ENCODE assay signal across 9 cellular contexts in the genomic region with DNA sequence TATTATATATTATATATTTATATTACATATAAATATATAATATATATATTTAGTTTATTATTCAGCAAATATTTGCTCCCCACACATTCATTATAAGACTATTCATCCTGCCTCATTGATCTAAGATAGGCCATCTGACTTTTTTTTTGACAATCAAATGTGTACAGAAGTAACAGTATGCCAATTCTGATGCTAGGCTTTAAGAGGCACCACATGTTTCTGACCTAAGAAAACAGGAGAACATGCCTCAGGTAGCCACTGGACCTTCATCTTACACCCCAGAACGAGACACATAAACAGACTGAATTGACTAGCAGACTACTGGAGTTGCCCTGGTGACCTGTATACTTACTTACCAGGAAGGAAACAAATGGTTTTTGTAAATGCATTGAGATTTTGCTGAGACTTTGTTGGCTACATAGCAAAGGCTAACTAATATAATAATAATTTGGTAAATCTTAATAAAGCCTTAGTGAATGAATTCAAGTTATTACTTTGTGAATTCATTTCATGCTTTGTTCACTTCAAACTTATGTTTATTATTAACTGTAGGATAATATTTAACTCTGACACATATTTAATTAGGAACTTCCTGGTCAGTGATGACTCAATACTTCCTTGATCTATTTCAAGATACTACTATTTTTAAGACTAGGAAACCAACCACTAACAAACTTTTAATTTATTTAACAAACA. TPM values are rescaled to one million over a fixed set of nuclear protein-coding genes. Genes with fewer than 3 reads are reported as not detected.
DNase-seq lines count a peak whose midpoint lies in the region; ATAC-seq, FAIRE-seq and TF ChIP-seq lines count a peak whose summit lies in the region.
"Had no signal": no experiment of that assay in that cellular context is flagged by ENCODE, and none has a peak within 500 bp of the region (broad histone marks: within the 10 kb centered on the region; RNA-seq: fewer than 3 reads in every experiment).

No MANE protein-coding gene starts in this region.

- H3K9me3 ChIP-seq in A673 (ENCODE audit: low read depth, low read length, poor library complexity, severe bottlenecking), result no peaks in the 10 kb centered on the region
- no peaks in the 10 kb centered on the region for H3K9me3 ChIP-seq in H1 (ENCODE audit: insufficient read depth in 2 of 2, low read depth in 1 of 2, low read length in 1 of 2)

- H3K27me3 ChIP-seq in A673 (replicated peaks; ENCODE audit: insufficient read depth, low read depth, low read length, poor library complexity) (no peaks in the 10 kb centered on the region), H1 (replicated peaks in 1 of 4; ENCODE audit: control insufficient read depth in 3 of 4, extremely low read depth in 1 of 4, insufficient read depth in 3 of 4, low read length in 3 of 4) (no peaks in the 10 kb centered on the region)

- no peaks in the 10 kb centered on the region for H3K27me3 Mint-ChIP-seq in activated naive CD4-positive, alpha-beta T cell treated with anti-CD3 and anti-CD28 coated beads for 36 hours (ENCODE audit: low read depth)

- H3K36me3 ChIP-seq in A673 (ENCODE audit: insufficient read depth, low read length, poor library complexity, severe bottlenecking) (no peaks in the 10 kb centered on the region), H1 (ENCODE audit: control insufficient read depth in 2 of 4, insufficient read depth in 4 of 4, low read length in 3 of 4) (no peaks in the 10 kb centered on the region)

- H4K20me1 ChIP-seq in H1 (replicated peaks in 1 of 2; ENCODE audit: control insufficient read depth in 1 of 2, insufficient read depth in 2 of 2, low read length in 2 of 2), result no peaks in the 10 kb centered on the region

- no peak overlapping the region for H4K91ac ChIP-seq in H1 (replicated peaks; ENCODE audit: insufficient read length, low read length)

- H3K18ac ChIP-seq in H1 (ENCODE audit: extremely low read depth, low read length), result no peak overlapping the region

- H2BK20ac ChIP-seq in H1 (ENCODE audit: low read length), result no peak overlapping the region

- no peak for TF ChIP-seq CTCF in A673 (conservative IDR thresholded peaks at IDR 0.05; ENCODE audit: low read depth, low read length)
- no peak for TF ChIP-seq CTCF in H1 (IDR thresholded peaks at IDR 0.05; ENCODE audit: control extremely low read depth in 1 of 3, insufficient read depth in 1 of 3, low read depth in 1 of 3, low read length in 3 of 3)

- H3K79me2 ChIP-seq in H1 (ENCODE audit: control insufficient read depth in 1 of 2, insufficient read depth in 2 of 2, low read length in 2 of 2), result no peaks in the 10 kb centered on the region

- FAIRE-seq in H1 (lab: Jason Lieb, UNC), result no peak

- no peak overlapping the region for H2AK5ac ChIP-seq in H1 (ENCODE audit: low read depth, low read length)

- no peak overlapping the region for H4K5ac ChIP-seq in H1 (ENCODE audit: insufficient read length, low read depth, low read length)

- no peak for TF ChIP-seq POLR2A in H1 (IDR thresholded peaks at IDR 0.05; ENCODE audit: control extremely low read depth in 1 of 2, low read depth in 2 of 2, low read length in 2 of 2)

- H2BK12ac ChIP-seq in H1 (ENCODE audit: low read depth, low read length), result no peak overlapping the region

- H3K14ac ChIP-seq in H1 (ENCODE audit: insufficient read length), result no peak overlapping the region

- no peak overlapping the region for H2BK15ac ChIP-seq in H1 (ENCODE audit: low read length)

- no peak overlapping the region for H3K56ac ChIP-seq in H1 (replicated peaks; ENCODE audit: insufficient read length, low read depth, low read length)

- no peak for TF ChIP-seq EP300 in H1 (IDR thresholded peaks at IDR 0.05; ENCODE audit: borderline replicate concordance in 1 of 2, low read depth in 2 of 2, low read length in 2 of 2)

- WGBS in H1 (ENCODE audit: extremely low coverage in 1 of 2, insufficient coverage in 1 of 2, insufficient read length in 1 of 2, insufficient replicate concordance in 2 of 2, low coverage in 1 of 2, low lambda C conversion rate in 2 of 2, missing lambda C conversion rate in 1 of 2), 2 experiments, result 94% methylated on average over 1 of the region's 1 CpG; no CpG with 5 or more reads in 1 of the 2 experiments

- no peak overlapping the region for H2BK120ac ChIP-seq in H1 (replicated peaks; ENCODE audit: low read depth, low read length)

- POLR2A ChIA-PET in A673 (lab: Charles Lee; ENCODE audit: low non-redundant PET), result no interaction called here
- POLR2A ChIA-PET in H1 (lab: Charles Lee; ENCODE audit: partially characterized antibody), result no interaction called here

- H3K4ac ChIP-seq in H1 (replicated peaks; ENCODE audit: insufficient read length, low read depth, low read length), result no peak overlapping the region

- H3K9me3 Mint-ChIP-seq in activated naive CD4-positive, alpha-beta T cell treated with anti-CD3 and anti-CD28 coated beads for 36 hours, result no peaks in the 10 kb centered on the region

- no peaks in the 10 kb centered on the region for H3K36me3 Mint-ChIP-seq in activated naive CD4-positive, alpha-beta T cell treated with anti-CD3 and anti-CD28 coated beads for 36 hours (ENCODE audit: low read depth)
- H3K36me3 Mint-ChIP-seq: CD4-positive, CD25-positive, alpha-beta regulatory T cell had no signal

- H4K8ac ChIP-seq in H1 (ENCODE audit: extremely low read depth, insufficient read depth, low read length), result no peak overlapping the region

- intact Hi-C loops in A673 (cut with micrococcal nuclease; ENCODE audit: unreplicated experiment), result no loop called here
- intact Hi-C loops in activated naive CD4-positive, alpha-beta T cell treated with anti-CD3 and anti-CD28 coated beads for 36 hours (cut with micrococcal nuclease), result no loop called here

- no peaks in the 10 kb centered on the region for H3K4me1 Mint-ChIP-seq in activated naive CD4-positive, alpha-beta T cell treated with anti-CD3 and anti-CD28 coated beads for 36 hours (ENCODE audit: low read depth)
- H3K4me1 Mint-ChIP-seq: CD4-positive, CD25-positive, alpha-beta regulatory T cell had no signal

- no peaks in the 10 kb centered on the region for H3K4me1 ChIP-seq in A673 (ENCODE audit: insufficient read depth, low read length, poor library complexity, severe bottlenecking)
- H3K4me1 ChIP-seq in H1 (replicated peaks in 1 of 4; ENCODE audit: control insufficient read depth in 3 of 4, insufficient read depth in 4 of 4, low read length in 3 of 4), result no peaks in the 10 kb centered on the region

- H3K4me3 Mint-ChIP-seq in activated naive CD4-positive, alpha-beta T cell treated with anti-CD3 and anti-CD28 coated beads for 36 hours, result no peak overlapping the region

- CTCF ChIA-PET in A673 (lab: Charles Lee), result no interaction called here
- CTCF ChIA-PET in H1 (lab: Charles Lee; ENCODE audit: partially characterized antibody), result no interaction called here
- CTCF ChIA-PET in activated naive CD4-positive, alpha-beta T cell treated with anti-CD3 and anti-CD28 coated beads for 36 hours (lab: Charles Lee), result interaction anchor here (0.6 kb wide), 1 partner anchor 234 kb away, joined by 3 read pairs; no protein-coding TSS in a partner anchor

- H3K27ac ChIP-seq in A673 (ENCODE audit: low read depth, low read length, poor library complexity, severe bottlenecking) (no peak overlapping the region), H1 (ENCODE audit: low read depth, low read length) (no peak overlapping the region)

- H3K9ac ChIP-seq in H1 (replicated peaks in 1 of 4; ENCODE audit: extremely low read depth in 1 of 4, low read depth in 3 of 4, low read length in 3 of 4), result no peak overlapping the region

- no peak for TF ChIP-seq RAD21 in H1 (IDR thresholded peaks at IDR 0.05 in 1 of 2, conservative IDR thresholded peaks at IDR 0.05 in 1 of 2; ENCODE audit: low read depth in 2 of 2, low read length in 2 of 2)

- no TSS peak for BruUV-seq in A673 (replicated peaks; lab: Mats Ljungman, UMichigan)

- DNase-seq in A673 (ENCODE audit: low spot score), result peak; percentile 24
- DNase-seq in H1 (ENCODE audit: low read depth in 1 of 2, low spot score in 2 of 2), result no peak
- no peak for DNase-seq in activated naive CD4-positive, alpha-beta T cell treated with anti-CD3 and anti-CD28 coated beads, Interleukin-2, amount 50 U/mL, for 16 hours
- no peak for DNase-seq in activated naive CD4-positive, alpha-beta T cell treated with anti-CD3 and anti-CD28 coated beads for 36 hours
- no peak for DNase-seq in activated CD4-positive, alpha-beta T cell treated with anti-CD3 and anti-CD28 coated beads for 1 hour
- DNase-seq in HUDEP-2 (lab: John Stamatoyannopoulos, UW; ENCODE audit: unreplicated experiment in 76 of 76), result no peak
- DNase-seq: CD4-positive, CD25-positive, alpha-beta regulatory T cell had no signal

- H3K23me2 ChIP-seq in H1 (ENCODE audit: low read depth, low read length), result no peaks in the 10 kb centered on the region

- no peaks in the 10 kb centered on the region for H3K79me1 ChIP-seq in H1 (ENCODE audit: low read depth, low read length)

- H2BK5ac ChIP-seq in H1 (ENCODE audit: low read depth, low read length), result no peak overlapping the region

- H2AFZ ChIP-seq in H1 (ENCODE audit: low read length), result 0 out of 2 replicates have a peak overlapping the region, but pooled peaks have one; percentile 41

- no peak overlapping the region for H3K4me2 ChIP-seq in H1 (ENCODE audit: insufficient read depth in 1 of 2, low read depth in 2 of 2, low read length in 2 of 2)

- no peak overlapping the region for H3K23ac ChIP-seq in H1 (ENCODE audit: insufficient read length)

- H3K27ac Mint-ChIP-seq in activated naive CD4-positive, alpha-beta T cell treated with anti-CD3 and anti-CD28 coated beads for 36 hours, result no peak overlapping the region
- H3K27ac Mint-ChIP-seq: CD4-positive, CD25-positive, alpha-beta regulatory T cell had no signal

- H3K4me3 ChIP-seq in A673 (ENCODE audit: low read depth, low read length, poor library complexity, severe bottlenecking), result no peak overlapping the region
- no peak overlapping the region for H3K4me3 ChIP-seq in H1 (ENCODE audit: extremely low read depth in 1 of 4, insufficient read depth in 2 of 4, low read depth in 3 of 4, low read length in 4 of 4)

- ATAC-seq in GM19452 (IDR thresholded peaks at IDR 0.05; ENCODE audit: unreplicated experiment), result peak; percentile 91
- peak; percentile 98 for ATAC-seq in HG03354 (IDR thresholded peaks at IDR 0.05; ENCODE audit: poor library complexity, severe bottlenecking, unreplicated experiment)

TF ChIP-seq in H1, 55 proteins besides CTCF, POLR2A, EP300 and RAD21 (continues in another document):
- no peak for TF ChIP-seq SUZ12 (IDR thresholded peaks at IDR 0.05; ENCODE audit: low read length)
- TF ChIP-seq RBBP5 (IDR thresholded peaks at IDR 0.05; ENCODE audit: borderline replicate concordance, low read depth, low read length), result no peak

RNA-seq across cellular contexts. Expression of a gene that starts 13.4 kb away (rescaled TPM):
- total RNA-seq in A673 (2021), result 1.8 and 2.8 TPM in 2 replicates
- 18.2 and 21.9 TPM in 2 replicates for total RNA-seq in H1 (2021; fragmentation: NEBNext Ultra II Directional; extraction: Animal tissue kit (Norgen Biotek cat#: 25700))
- polyA plus RNA-seq in H1 (2011; rRNA removed), result 4.5 and 8.3 TPM in 2 replicates
- 8.3 TPM for polyA plus RNA-seq in H1 (2011; cell fraction: cytosol; rRNA removed)
- polyA plus RNA-seq in H1 (2011; cell fraction: nucleus; rRNA removed), result 14.2 TPM
- 17.8 to 22.8 TPM (median 20.5 TPM) in 4 replicates for polyA plus RNA-seq in H1 (2012, experiment 1 of 2)
- polyA plus RNA-seq in H1 (2012, experiment 2 of 2), result 0.96 TPM
- polyA plus RNA-seq in H1 (2013, experiment 1 of 2), result 20.3 TPM
- 19.6 TPM for polyA plus RNA-seq in H1 (2013, experiment 2 of 2)
- polyA minus RNA-seq in H1 (2011; rRNA and poly(A)+ RNA removed), result 11.0 and 18.3 TPM in 2 replicates
- polyA minus RNA-seq in H1 (2011; cell fraction: cytosol; rRNA and poly(A)+ RNA removed), result 10.5 TPM
- 19.7 TPM for polyA minus RNA-seq in H1 (2011; cell fraction: nucleus; rRNA and poly(A)+ RNA removed)
- total RNA-seq in activated naive CD4-positive, alpha-beta T cell treated with anti-CD3 and anti-CD28 coated beads for 36 hours, result 1 to 10 TPM; 1.8 to 2.0 TPM
